ENCODE assay signal across 1 cellular context in the genomic region with DNA sequence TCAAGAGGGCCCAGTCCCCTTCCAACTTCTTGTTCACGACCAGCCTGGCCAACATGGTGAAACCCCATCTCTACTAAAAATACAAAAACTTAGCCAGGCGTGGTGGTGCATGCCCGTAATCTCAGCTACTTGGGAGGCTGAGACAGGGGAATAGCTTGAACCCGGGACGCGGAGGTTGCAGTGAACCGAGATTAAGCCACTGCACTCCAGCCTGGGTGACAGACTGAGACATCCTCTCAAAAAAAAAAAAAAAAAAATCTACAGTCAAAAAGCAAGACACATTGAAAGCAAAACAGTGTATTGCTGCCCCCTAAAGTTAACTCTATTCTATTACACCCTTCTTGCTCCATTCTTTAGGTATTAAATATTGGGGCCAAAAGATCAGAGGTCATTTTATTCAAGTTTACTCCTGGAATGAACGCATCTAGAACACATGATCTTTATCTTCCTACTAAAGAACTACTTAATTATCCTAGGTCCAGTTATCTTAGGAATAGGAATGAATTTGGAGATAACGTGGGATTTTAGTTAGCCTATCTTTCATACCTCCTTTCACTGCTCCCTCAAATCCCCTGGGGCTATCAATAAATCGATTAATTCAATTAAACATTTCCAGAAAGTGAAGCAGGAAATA.
TF ChIP-seq lines count a peak whose summit lies in the region.

No MANE protein-coding gene starts in this region.

TF ChIP-seq in HepG2, 621 proteins besides CTCF, POLR2A, EP300 and RAD21 (continued from another document and continues in another):
- TF ChIP-seq DZIP1 (CRISPR knock-in tag; IDR thresholded peaks at IDR 0.05) (no peak), FIP1L1 (IDR thresholded peaks at IDR 0.05; ENCODE audit: borderline replicate concordance, insufficient read depth, low read depth, low read length) (no peak), MIXL1 (CRISPR knock-in tag; IDR thresholded peaks at IDR 0.05) (peak; percentile 51; the same call in 1 of the 2 replicates), ZNF678 (CRISPR knock-in tag; IDR thresholded peaks at IDR 0.05) (no peak), ZNF615 (CRISPR knock-in tag; IDR thresholded peaks at IDR 0.05; ENCODE audit: borderline replicate concordance) (no peak), GMEB2 (CRISPR knock-in tag; IDR thresholded peaks at IDR 0.05; ENCODE audit: low read depth) (no peak), PHB2 (IDR thresholded peaks at IDR 0.05; ENCODE audit: partially characterized antibody) (no peak), ZBTB33 (CRISPR knock-in tag; IDR thresholded peaks at IDR 0.05) (0 out of 2 replicates have a peak, but pooled peaks have one; percentile 2), SMC3 (IDR thresholded peaks at IDR 0.05; ENCODE audit: low read length) (peak; percentile 17), NBN (conservative IDR thresholded peaks at IDR 0.05) (no peak), HMG20A (CRISPR knock-in tag; IDR thresholded peaks at IDR 0.05; ENCODE audit: borderline replicate concordance) (no peak), ZNF766 (CRISPR knock-in tag; IDR thresholded peaks at IDR 0.05; ENCODE audit: borderline replicate concordance) (no peak), SOX5 (CRISPR knock-in tag; IDR thresholded peaks at IDR 0.05; ENCODE audit: borderline replicate concordance) (no peak), ZKSCAN5 (CRISPR knock-in tag; IDR thresholded peaks at IDR 0.05) (no peak), ZNF274 (CRISPR knock-in tag; IDR thresholded peaks at IDR 0.05) (no peak), FOXM1 (CRISPR knock-in tag; IDR thresholded peaks at IDR 0.05) (no peak), RELA (CRISPR knock-in tag; IDR thresholded peaks at IDR 0.05) (no peak), ZNF562 (CRISPR knock-in tag; IDR thresholded peaks at IDR 0.05; ENCODE audit: borderline replicate concordance) (no peak), ZNF160 (CRISPR knock-in tag; IDR thresholded peaks at IDR 0.05) (no peak), GABPA (IDR thresholded peaks at IDR 0.05; ENCODE audit: low read depth, low read length) (no peak), GABPA (CRISPR knock-in tag; IDR thresholded peaks at IDR 0.05; ENCODE audit: low read depth) (0 out of 2 replicates have a peak, but pooled peaks have one; percentile 20), GZF1 (CRISPR knock-in tag; IDR thresholded peaks at IDR 0.05) (no peak), ZNF784 (CRISPR knock-in tag; IDR thresholded peaks at IDR 0.05; ENCODE audit: borderline replicate concordance) (no peak), KLF6 (CRISPR knock-in tag; IDR thresholded peaks at IDR 0.05) (no peak), TBX3 (IDR thresholded peaks at IDR 0.05; ENCODE audit: borderline replicate concordance) (no peak), RFX5 (IDR thresholded peaks at IDR 0.05; ENCODE audit: low read depth, low read length) (no peak), MLXIP (CRISPR knock-in tag; IDR thresholded peaks at IDR 0.05; ENCODE audit: borderline replicate concordance) (no peak), ZBTB21 (CRISPR knock-in tag; IDR thresholded peaks at IDR 0.05) (no peak), TEAD2 (CRISPR knock-in tag; IDR thresholded peaks at IDR 0.05) (no peak), ZNF446 (CRISPR knock-in tag; IDR thresholded peaks at IDR 0.05) (no peak), STAG1 (CRISPR knock-in tag; IDR thresholded peaks at IDR 0.05) (peak; percentile 60)
- TF ChIP-seq, protein P1, sequence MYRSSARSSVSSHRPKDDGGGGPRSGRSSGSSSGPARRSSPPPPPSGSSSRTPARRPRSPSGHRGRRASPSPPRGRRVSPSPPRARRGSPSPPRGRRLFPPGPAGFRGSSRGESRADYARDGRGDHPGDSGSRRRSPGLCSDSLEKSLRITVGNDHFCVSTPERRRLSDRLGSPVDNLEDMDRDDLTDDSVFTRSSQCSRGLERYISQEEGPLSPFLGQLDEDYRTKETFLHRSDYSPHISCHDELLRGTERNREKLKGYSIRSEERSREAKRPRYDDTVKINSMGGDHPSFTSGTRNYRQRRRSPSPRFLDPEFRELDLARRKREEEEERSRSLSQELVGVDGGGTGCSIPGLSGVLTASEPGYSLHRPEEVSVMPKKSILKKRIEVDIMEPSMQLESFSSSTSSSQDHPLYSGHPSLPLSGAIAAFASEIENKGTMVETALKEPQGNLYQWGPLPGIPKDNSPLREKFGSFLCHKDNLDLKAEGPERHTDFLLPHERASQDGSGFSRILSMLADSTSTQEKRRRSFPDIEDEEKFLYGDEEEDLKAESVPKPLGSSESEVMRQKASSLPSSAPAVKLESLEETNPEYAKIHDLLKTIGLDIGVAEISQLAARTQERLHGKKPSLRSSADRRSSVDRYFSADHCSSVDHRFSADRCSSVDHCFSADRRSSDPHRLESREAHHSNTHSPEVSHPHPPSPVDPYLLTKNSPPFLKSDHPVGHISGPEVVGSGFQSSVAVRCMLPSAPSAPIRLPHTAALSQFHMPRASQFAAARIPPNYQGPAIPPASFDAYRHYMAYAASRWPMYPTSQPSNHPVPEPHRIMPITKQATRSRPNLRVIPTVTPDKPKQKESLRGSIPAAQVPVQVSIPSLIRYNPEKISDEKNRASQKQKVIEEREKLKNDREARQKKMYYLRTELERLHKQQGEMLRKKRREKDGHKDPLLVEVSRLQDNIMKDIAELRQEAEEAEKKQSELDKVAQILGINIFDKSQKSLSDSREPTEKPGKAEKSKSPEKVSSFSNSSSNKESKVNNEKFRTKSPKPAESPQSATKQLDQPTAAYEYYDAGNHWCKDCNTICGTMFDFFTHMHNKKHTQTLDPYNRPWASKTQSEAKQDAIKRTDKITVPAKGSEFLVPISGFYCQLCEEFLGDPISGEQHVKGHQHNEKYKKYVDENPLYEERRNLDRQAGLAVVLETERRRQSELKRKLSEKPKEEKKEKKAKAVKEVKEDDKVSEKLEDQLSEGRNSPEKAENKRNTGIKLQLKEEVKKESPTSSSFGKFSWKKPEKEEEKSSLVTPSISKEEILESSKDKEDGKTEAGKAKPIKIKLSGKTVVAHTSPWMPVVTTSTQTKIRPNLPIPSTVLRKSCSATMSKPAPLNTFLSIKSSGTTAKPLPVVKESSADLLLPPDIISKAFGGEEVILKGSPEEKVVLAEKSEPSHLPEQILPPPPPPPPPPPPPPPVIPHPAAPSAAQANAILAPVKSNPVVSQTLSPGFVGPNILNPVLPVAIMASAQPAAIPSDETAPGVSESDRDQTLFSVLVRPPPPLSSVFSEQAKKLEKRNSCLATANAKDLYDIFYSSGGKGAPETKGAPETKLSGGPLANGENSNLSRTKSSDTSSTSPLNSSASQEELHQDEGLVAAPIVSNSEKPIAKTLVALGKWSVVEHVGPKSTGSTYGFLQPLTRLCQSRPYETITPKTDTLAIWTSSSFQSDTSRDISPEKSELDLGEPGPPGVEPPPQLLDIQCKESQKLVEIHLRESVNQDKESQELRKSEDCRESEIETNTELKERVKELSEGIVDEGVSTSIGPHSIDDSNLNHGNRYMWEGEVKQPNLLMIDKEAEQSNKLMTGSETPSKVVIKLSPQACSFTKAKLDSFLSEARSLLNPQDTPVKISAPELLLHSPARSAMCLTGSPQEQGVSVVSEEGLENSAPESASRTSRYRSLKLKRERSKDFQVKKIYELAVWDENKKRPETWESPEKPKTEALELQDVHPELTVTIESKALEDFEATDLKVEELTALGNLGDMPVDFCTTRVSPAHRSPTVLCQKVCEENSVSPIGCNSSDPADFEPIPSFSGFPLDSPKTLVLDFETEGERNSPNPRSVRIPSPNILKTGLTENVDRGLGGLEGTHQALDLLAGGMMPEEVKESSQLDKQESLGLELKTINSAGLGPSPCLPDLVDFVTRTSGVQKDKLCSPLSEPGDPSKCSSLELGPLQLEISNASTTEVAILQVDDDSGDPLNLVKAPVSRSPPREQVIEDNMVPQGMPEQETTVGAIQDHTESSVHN (CRISPR knock-in tag; IDR thresholded peaks at IDR 0.05) = no peak
- TF ChIP-seq, protein P2, sequence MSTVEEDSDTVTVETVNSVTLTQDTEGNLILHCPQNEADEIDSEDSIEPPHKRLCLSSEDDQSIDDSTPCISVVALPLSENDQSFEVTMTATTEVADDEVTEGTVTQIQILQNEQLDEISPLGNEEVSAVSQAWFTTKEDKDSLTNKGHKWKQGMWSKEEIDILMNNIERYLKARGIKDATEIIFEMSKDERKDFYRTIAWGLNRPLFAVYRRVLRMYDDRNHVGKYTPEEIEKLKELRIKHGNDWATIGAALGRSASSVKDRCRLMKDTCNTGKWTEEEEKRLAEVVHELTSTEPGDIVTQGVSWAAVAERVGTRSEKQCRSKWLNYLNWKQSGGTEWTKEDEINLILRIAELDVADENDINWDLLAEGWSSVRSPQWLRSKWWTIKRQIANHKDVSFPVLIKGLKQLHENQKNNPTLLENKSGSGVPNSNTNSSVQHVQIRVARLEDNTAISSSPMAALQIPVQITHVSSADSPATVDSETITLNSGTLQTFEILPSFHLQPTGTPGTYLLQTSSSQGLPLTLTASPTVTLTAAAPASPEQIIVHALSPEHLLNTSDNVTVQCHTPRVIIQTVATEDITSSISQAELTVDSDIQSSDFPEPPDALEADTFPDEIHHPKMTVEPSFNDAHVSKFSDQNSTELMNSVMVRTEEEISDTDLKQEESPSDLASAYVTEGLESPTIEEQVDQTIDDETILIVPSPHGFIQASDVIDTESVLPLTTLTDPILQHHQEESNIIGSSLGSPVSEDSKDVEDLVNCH (CRISPR knock-in tag; IDR thresholded peaks at IDR 0.05) = no peak
- TF ChIP-seq, protein P3, sequence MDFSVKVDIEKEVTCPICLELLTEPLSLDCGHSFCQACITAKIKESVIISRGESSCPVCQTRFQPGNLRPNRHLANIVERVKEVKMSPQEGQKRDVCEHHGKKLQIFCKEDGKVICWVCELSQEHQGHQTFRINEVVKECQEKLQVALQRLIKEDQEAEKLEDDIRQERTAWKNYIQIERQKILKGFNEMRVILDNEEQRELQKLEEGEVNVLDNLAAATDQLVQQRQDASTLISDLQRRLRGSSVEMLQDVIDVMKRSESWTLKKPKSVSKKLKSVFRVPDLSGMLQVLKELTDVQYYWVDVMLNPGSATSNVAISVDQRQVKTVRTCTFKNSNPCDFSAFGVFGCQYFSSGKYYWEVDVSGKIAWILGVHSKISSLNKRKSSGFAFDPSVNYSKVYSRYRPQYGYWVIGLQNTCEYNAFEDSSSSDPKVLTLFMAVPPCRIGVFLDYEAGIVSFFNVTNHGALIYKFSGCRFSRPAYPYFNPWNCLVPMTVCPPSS (IDR thresholded peaks at IDR 0.05) = no peak
